ENCODE assay signal across 28 cellular contexts in genomic region chr21:34959607-34960006, GRCh38.
DNase-seq lines count a peak whose midpoint lies in the region; ATAC-seq and TF ChIP-seq lines count a peak whose summit lies in the region.
"Had no signal": no experiment of that assay in that cellular context is flagged by ENCODE, and none has a peak within 500 bp of the region (broad histone marks: within the 10 kb centered on the region; RNA-seq: fewer than 3 reads in every experiment).

No MANE protein-coding gene starts in this region.

- peak overlapping the region; percentile 26 for H3K27ac Mint-ChIP-seq in activated T-cell treated with anti-CD3 and anti-CD28 coated beads, Interleukin-2, amount 50 U/mL, for 72 hours
- peak overlapping the region; percentile 5 to 81 for H3K27ac Mint-ChIP-seq in effector memory CD8-positive, alpha-beta T cell
- peak overlapping the region; percentile 72 for H3K27ac Mint-ChIP-seq in stimulated activated naive B cell treated with anti-CD40 and anti-IgM and Interleukin-4, amounts not matched to agents 10 μg/mL and 1 μg/mL and 100 μg/mL, for 72 hours
- H3K27ac Mint-ChIP-seq: activated naive CD4-positive, alpha-beta T cell treated with anti-CD3 and anti-CD28 coated beads, Interleukin-2, amount 10 ng/mL, durations not matched to agents 7 days and 5 days had no signal

- 0 out of 2 replicates have a peak overlapping the region, but pooled peaks have one; percentile 53 for H4K91ac ChIP-seq in IMR-90 (ENCODE audit: insufficient read depth, low read depth, low read length)

- no peaks in the 10 kb centered on the region for H3K9me3 Mint-ChIP-seq in activated T-cell treated with anti-CD3 and anti-CD28 coated beads, Interleukin-2, amount 50 U/mL, for 72 hours
- no peaks in the 10 kb centered on the region for H3K9me3 Mint-ChIP-seq in effector memory CD8-positive, alpha-beta T cell
- peaks cover 5 to 7% of the 10 kb centered on the region in 2 donors for H3K9me3 Mint-ChIP-seq in stimulated activated naive B cell treated with anti-CD40 and anti-IgM and Interleukin-4, amounts not matched to agents 10 μg/mL and 1 μg/mL and 100 μg/mL, for 72 hours
- H3K9me3 Mint-ChIP-seq: activated T-cell treated with anti-CD3 and anti-CD28 coated beads, Interleukin-2, amount 50 U/mL, for 4 hours had no signal

- no peak for DNase-seq in activated T-cell treated with anti-CD3 and anti-CD28 coated beads, Interleukin-2, amount 50 U/mL, for 72 hours
- DNase-seq in activated T-cell treated with anti-CD3 and anti-CD28 coated beads, Interleukin-2, amount 50 U/mL, for 48 hours = no peak
- DNase-seq in IMR-90 = no peak
- DNase-seq in effector memory CD8-positive, alpha-beta T cell = no peak
- DNase-seq in stimulated activated naive B cell treated with anti-CD40 and anti-IgM and Interleukin-4, amounts not matched to agents 10 μg/mL and 1 μg/mL and 100 μg/mL, for 72 hours = no peak
- DNase-seq in HT-29 (ENCODE audit: low spot score) = no peak
- DNase-seq: activated CD4-positive, alpha-beta T cell treated with anti-CD3 and anti-CD28 coated beads, Interleukin-2, amount 50 U/mL, for 1 hour; activated naive CD4-positive, alpha-beta T cell treated with anti-CD3 and anti-CD28 coated beads, Interleukin-2, amount 10 ng/mL, durations not matched to agents 7 days and 5 days; activated T-cell treated with anti-CD3 and anti-CD28 coated beads, Interleukin-2, amount 50 U/mL, for 4 hours; aorta; colonic mucosa; DMS153; effector CD4-positive, alpha-beta T cell; hypothalamus; mammary epithelial cell; MV-4-11; NCI-H1436; NCI-H2081; NCI-H2227 treated with DMSO at 0.1 percent for 48 hours; NCI-H526; pancreas; Right ventricle myocardium superior; stimulated activated naive CD4-positive, alpha-beta T cell; T1000; WERI-Rb-1 had no signal

- no peak overlapping the region for H3K4me3 ChIP-seq in IMR-90 (ENCODE audit: insufficient read depth, low read depth, low read length)
- H3K4me3 ChIP-seq: colonic mucosa, pancreas had no signal

- H3K56ac ChIP-seq in IMR-90 (ENCODE audit: extremely low read depth, insufficient read depth, low read length) = no peak overlapping the region

- H2BK15ac ChIP-seq in IMR-90 (ENCODE audit: low read depth, low read length) = peak overlapping the region; percentile 25; the same call in 1 of the 3 replicates

- TF ChIP-seq RAD21 in IMR-90 (IDR thresholded peaks at IDR 0.05; ENCODE audit: low read length) = no peak

- ATAC-seq in activated T-cell treated with anti-CD3 and anti-CD28 coated beads, Interleukin-2, amount 50 U/mL, for 72 hours (replicated peaks in 1 of 2) = no peak
- no peak for ATAC-seq in IMR-90 (ENCODE audit: low read depth)
- ATAC-seq in effector memory CD8-positive, alpha-beta T cell (replicated peaks) = no peak
- no peak for ATAC-seq in stimulated activated naive B cell treated with anti-CD40 and anti-IgM and Interleukin-4, amounts not matched to agents 10 μg/mL and 1 μg/mL and 100 μg/mL, for 72 hours (replicated peaks)
- no peak for ATAC-seq in HG02870 (IDR thresholded peaks at IDR 0.05; ENCODE audit: unreplicated experiment)
- ATAC-seq: activated T-cell treated with anti-CD3 and anti-CD28 coated beads, Interleukin-2, amount 50 U/mL, for 4 hours; Panc1; pancreas had no signal

- 100% methylated on average over 1 of the region's 1 CpG; no CpG with 5 or more reads in 1 of the 2 experiments for WGBS in IMR-90 (ENCODE audit: extremely low coverage in 2 of 2, insufficient read length in 1 of 2), 2 experiments

- H2AFZ ChIP-seq in IMR-90 (replicated peaks; ENCODE audit: low read length, poor library complexity) = no peak overlapping the region

- H3K9me3 ChIP-seq in IMR-90 (ENCODE audit: control insufficient read depth, insufficient read depth, low read length) = no peaks in the 10 kb centered on the region
- H3K9me3 ChIP-seq: colonic mucosa, pancreas had no signal

- CTCF ChIA-PET in IMR-90 (lab: Yijun Ruan, JAX) = interaction anchor here (0.6 kb wide), 2 partner anchors 245 to 436 kb away, joined by 3 read pairs; no protein-coding TSS in a partner anchor

- POLR2A ChIA-PET in IMR-90 (lab: Charles Lee; ENCODE audit: unreplicated experiment) = no interaction called here

- H3K4me2 ChIP-seq in IMR-90 (ENCODE audit: low read depth, low read length) = no peak overlapping the region

- H3K4ac ChIP-seq in IMR-90 (ENCODE audit: low read depth, low read length) = peak overlapping the region; percentile 18

- BruUV-seq in IMR-90 (replicated peaks; lab: Mats Ljungman, UMichigan) = no TSS peak

- no peak overlapping the region for H4K5ac ChIP-seq in IMR-90 (ENCODE audit: low read depth, low read length)

- TF ChIP-seq CTCF in IMR-90 (conservative IDR thresholded peaks at IDR 0.05; ENCODE audit: low read depth, low read length) = no peak

- peak overlapping the region; percentile 48 for H2BK120ac ChIP-seq in IMR-90 (ENCODE audit: low read depth, low read length)

- peaks cover 3 to 5% of the 10 kb centered on the region in 2 donors for H3K36me3 Mint-ChIP-seq in activated T-cell treated with anti-CD3 and anti-CD28 coated beads, Interleukin-2, amount 50 U/mL, for 72 hours (ENCODE audit: insufficient read depth in 2 of 2)
- H3K36me3 Mint-ChIP-seq in effector memory CD8-positive, alpha-beta T cell (ENCODE audit: insufficient read depth) = peaks cover 14% of the 10 kb centered on the region
- H3K36me3 Mint-ChIP-seq in stimulated activated naive B cell treated with anti-CD40 and anti-IgM and Interleukin-4, amounts not matched to agents 10 μg/mL and 1 μg/mL and 100 μg/mL, for 72 hours = peaks cover 44 to 68% of the 10 kb centered on the region in 2 donors

- in situ Hi-C loops in IMR-90 (cut with MboI; ENCODE audit: low sequenced_read_pairs) = no loop called here

- H3K4me1 ChIP-seq in IMR-90 (ENCODE audit: control insufficient read depth, insufficient read depth, low read length) = peaks cover 6% of the 10 kb centered on the region
- H3K4me1 ChIP-seq: colonic mucosa, pancreas had no signal

- H3K4me1 Mint-ChIP-seq in activated T-cell treated with anti-CD3 and anti-CD28 coated beads, Interleukin-2, amount 50 U/mL, for 72 hours (ENCODE audit: low read depth) = peaks cover 76% of the 10 kb centered on the region
- peaks cover 57 to 58% of the 10 kb centered on the region in 2 donors for H3K4me1 Mint-ChIP-seq in effector memory CD8-positive, alpha-beta T cell (ENCODE audit: low read depth in 2 of 2)
- peaks cover 32 to 66% of the 10 kb centered on the region in 2 donors for H3K4me1 Mint-ChIP-seq in stimulated activated naive B cell treated with anti-CD40 and anti-IgM and Interleukin-4, amounts not matched to agents 10 μg/mL and 1 μg/mL and 100 μg/mL, for 72 hours

- no peak overlapping the region for H3K27ac ChIP-seq in IMR-90 (ENCODE audit: insufficient read depth, low read length)
- H3K27ac ChIP-seq: colonic mucosa, epithelial cell of prostate, pancreas, WERI-Rb-1 had no signal

- H3K4me3 Mint-ChIP-seq in activated T-cell treated with anti-CD3 and anti-CD28 coated beads, Interleukin-2, amount 50 U/mL, for 72 hours = no peak overlapping the region
- H3K4me3 Mint-ChIP-seq in effector memory CD8-positive, alpha-beta T cell = peak overlapping the region in 1 of 2 donors; percentile 30
- no peak overlapping the region for H3K4me3 Mint-ChIP-seq in stimulated activated naive B cell treated with anti-CD40 and anti-IgM and Interleukin-4, amounts not matched to agents 10 μg/mL and 1 μg/mL and 100 μg/mL, for 72 hours
- H3K4me3 Mint-ChIP-seq: activated naive CD4-positive, alpha-beta T cell treated with anti-CD3 and anti-CD28 coated beads, Interleukin-2, amount 10 ng/mL, durations not matched to agents 7 days and 5 days; activated T-cell treated with anti-CD3 and anti-CD28 coated beads, Interleukin-2, amount 50 U/mL, for 4 hours had no signal

- H3K27me3 Mint-ChIP-seq in activated T-cell treated with anti-CD3 and anti-CD28 coated beads, Interleukin-2, amount 50 U/mL, for 72 hours (ENCODE audit: low read depth) = no peaks in the 10 kb centered on the region
- no peaks in the 10 kb centered on the region for H3K27me3 Mint-ChIP-seq in effector memory CD8-positive, alpha-beta T cell
- no peaks in the 10 kb centered on the region for H3K27me3 Mint-ChIP-seq in stimulated activated naive B cell treated with anti-CD40 and anti-IgM and Interleukin-4, amounts not matched to agents 10 μg/mL and 1 μg/mL and 100 μg/mL, for 72 hours
- H3K27me3 Mint-ChIP-seq: activated naive CD4-positive, alpha-beta T cell treated with anti-CD3 and anti-CD28 coated beads, Interleukin-2, amount 10 ng/mL, durations not matched to agents 7 days and 5 days had no signal

- no peak overlapping the region for H3K9ac ChIP-seq in IMR-90 (ENCODE audit: low read depth, low read length)

- H2AK9ac ChIP-seq in IMR-90 (replicated peaks; ENCODE audit: low read depth, low read length, poor library complexity) = no peak overlapping the region

- H3K36me3 ChIP-seq in IMR-90 (ENCODE audit: control insufficient read depth, insufficient read depth, low read length) = no peaks in the 10 kb centered on the region
- H3K36me3 ChIP-seq: colonic mucosa, pancreas, WERI-Rb-1 had no signal

- peaks cover 13% of the 10 kb centered on the region for H3K9me1 ChIP-seq in IMR-90 (ENCODE audit: insufficient read depth, low read length)

- H4K20me1 ChIP-seq in IMR-90 (ENCODE audit: insufficient read depth, low read length) = no peaks in the 10 kb centered on the region

- H3K27me3 ChIP-seq in IMR-90 (ENCODE audit: control insufficient read depth, insufficient read depth, low read length) = no peaks in the 10 kb centered on the region
- H3K27me3 ChIP-seq: colonic mucosa, pancreas had no signal

- no peak overlapping the region for H2BK5ac ChIP-seq in IMR-90 (ENCODE audit: low read depth, low read length, poor library complexity, severe bottlenecking)

- intact Hi-C loops in IMR-90 (cut with micrococcal nuclease) = no loop called here

- TF ChIP-seq POLR2A in IMR-90 (IDR thresholded peaks at IDR 0.05; ENCODE audit: low read depth, low read length) = no peak

- no peak overlapping the region for H3K18ac ChIP-seq in IMR-90 (ENCODE audit: low read depth, low read length)

- peak overlapping the region; percentile 25 for H2AK5ac ChIP-seq in IMR-90 (ENCODE audit: low read depth, low read length)

- dilution Hi-C loops in IMR-90 (cut with HindIII; ENCODE audit: low sequenced_read_pairs, unreplicated experiment) = no loop called here

- peak overlapping the region in 1 of 2 experiments; percentile 3; a peak in 1 of 4 replicates for H4K8ac ChIP-seq in IMR-90 (ENCODE audit: low read depth in 2 of 2, low read length in 2 of 2)

- H3K14ac ChIP-seq in IMR-90 (replicated peaks; ENCODE audit: low read depth, low read length) = peak overlapping the region; percentile 58

- peaks cover 0 to 14% of the 10 kb centered on the region in 2 experiments; a peak in 2 of 4 replicates for H3K79me1 ChIP-seq in IMR-90 (ENCODE audit: low read depth in 1 of 2, low read length in 2 of 2)

- peak overlapping the region; percentile 31; the same call in 1 of the 2 replicates for H3K23ac ChIP-seq in IMR-90 (ENCODE audit: low read depth, low read length)

- peak overlapping the region; percentile 31; the same call in 1 of the 2 replicates for H2BK20ac ChIP-seq in IMR-90 (ENCODE audit: low read depth, low read length)

TF ChIP-seq in IMR-90, 13 proteins besides CTCF, POLR2A, EP300 and RAD21 (continues in another document):
- TF ChIP-seq NFE2L2 (IDR thresholded peaks at IDR 0.05; ENCODE audit: low read depth, low read length) (no peak), BHLHE40 (IDR thresholded peaks at IDR 0.05; ENCODE audit: low read depth, low read length) (no peak), MXI1 (IDR thresholded peaks at IDR 0.05; ENCODE audit: borderline replicate concordance, low read depth, low read length) (no peak)
